1 cellular context compared by ENCODE assay signal in the genomic region with DNA sequence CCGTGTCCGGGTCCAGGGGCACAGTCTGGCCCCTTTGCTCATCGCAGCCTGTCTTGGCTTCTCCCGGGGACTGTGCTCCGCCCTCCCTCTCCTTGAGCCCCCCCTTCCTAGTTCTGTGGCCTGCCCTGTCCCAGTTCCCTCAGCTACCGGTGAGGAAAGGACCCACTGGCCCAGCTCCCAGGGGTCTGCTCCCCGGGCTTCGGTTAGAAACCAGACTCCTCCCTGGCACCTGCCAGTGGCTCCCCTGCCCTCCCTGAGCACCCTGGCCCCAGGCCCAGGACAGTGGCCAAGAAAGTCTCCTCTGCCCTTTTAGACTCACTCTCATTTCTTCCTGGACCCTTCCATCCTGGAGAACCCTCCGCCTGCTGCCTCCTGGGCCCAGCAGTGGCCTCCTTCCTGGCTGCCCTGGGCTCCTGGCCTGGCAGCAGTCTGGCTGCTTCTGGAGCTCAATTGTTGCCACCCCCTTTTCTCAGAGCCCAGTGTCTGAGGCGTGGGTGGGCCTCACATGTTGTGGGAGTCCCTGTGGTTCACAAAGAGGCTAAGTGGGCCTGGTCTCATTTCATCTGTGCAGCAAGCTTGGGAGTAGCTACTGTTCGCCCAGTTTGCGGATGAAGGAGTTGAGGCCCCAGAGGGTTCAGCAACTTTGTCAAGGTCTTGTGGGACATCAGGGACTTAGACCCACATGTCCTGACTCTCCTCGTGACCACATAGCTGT.
TF ChIP-seq lines count a peak whose summit lies in the region.

No MANE protein-coding gene starts in this region.

TF ChIP-seq in H1, 55 proteins besides CTCF, POLR2A, EP300 and RAD21:
- TF ChIP-seq FOSL1 (IDR thresholded peaks at IDR 0.05; ENCODE audit: insufficient read depth, low read depth, low read length) (no peak), SIX5 (IDR thresholded peaks at IDR 0.05; ENCODE audit: low read depth, low read length) (no peak), SP1 (IDR thresholded peaks at IDR 0.05; ENCODE audit: low read depth, low read length) (no peak), ZNF274 (IDR thresholded peaks at IDR 0.05; ENCODE audit: borderline replicate concordance, extremely low read depth, low read length) (no peak), HDAC6 (IDR thresholded peaks at IDR 0.05; ENCODE audit: low read depth, low read length) (no peak), PHF8 (conservative IDR thresholded peaks at IDR 0.05; ENCODE audit: low read depth, low read length) (no peak), BACH1 (IDR thresholded peaks at IDR 0.05; ENCODE audit: low read length) (no peak), CTBP2 (IDR thresholded peaks at IDR 0.05; ENCODE audit: borderline replicate concordance, insufficient read depth, insufficient read length, low read length) (no peak), SIRT6 (IDR thresholded peaks at IDR 0.05; ENCODE audit: low read length) (no peak), ASH2L (IDR thresholded peaks at IDR 0.05; ENCODE audit: low read length) (no peak), KDM1A (IDR thresholded peaks at IDR 0.05; ENCODE audit: borderline replicate concordance, low read length) (no peak), POLR2AphosphoS5 (IDR thresholded peaks at IDR 0.05; ENCODE audit: low read depth, low read length) (no peak), TCF12 (IDR thresholded peaks at IDR 0.05; ENCODE audit: low read depth, low read length) (no peak), POU5F1 (IDR thresholded peaks at IDR 0.05; ENCODE audit: low read depth, low read length) (no peak), ATF2 (IDR thresholded peaks at IDR 0.05; ENCODE audit: low read length) (no peak)
